22 cellular contexts compared by ENCODE assay signal in the genomic region with DNA sequence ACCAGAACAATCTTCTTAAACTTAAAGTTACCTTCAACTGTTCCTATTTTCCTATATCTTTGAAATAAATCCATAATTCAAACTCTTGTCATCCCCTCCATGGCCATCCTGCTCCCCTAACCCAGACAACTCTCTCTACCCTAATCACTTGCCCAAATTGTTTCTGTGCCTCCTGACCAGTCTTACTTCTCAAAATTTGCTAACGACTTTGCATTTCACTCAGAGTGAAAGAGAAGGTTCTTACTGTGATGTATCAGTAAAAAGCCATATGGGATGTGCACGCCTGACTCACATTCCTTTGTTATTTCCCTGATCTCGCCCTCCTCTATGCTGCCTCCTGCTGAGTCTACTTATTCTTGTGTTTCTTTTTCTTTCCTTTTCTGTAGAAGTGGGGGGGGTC.
DNase-seq lines count a peak whose midpoint lies in the region; ATAC-seq and TF ChIP-seq lines count a peak whose summit lies in the region.
"Had no signal": no experiment of that assay in that cellular context is flagged by ENCODE, and none has a peak within 500 bp of the region (broad histone marks: within the 10 kb centered on the region; RNA-seq: fewer than 3 reads in every experiment).

No MANE protein-coding gene starts in this region.

- WGBS in GM23248 (ENCODE audit: low coverage in 1 of 2, low lambda C conversion rate in 2 of 2, missing lambda C conversion rate in 2 of 2), 2 experiments: 64 to 69% methylated on average over 3 of the region's 3 CpGs

- H4K20me1 ChIP-seq in GM23248 (ENCODE audit: insufficient read depth): no peaks in the 10 kb centered on the region

- H3F3A ChIP-seq in GM23248 (ENCODE audit: insufficient read depth): no peaks in the 10 kb centered on the region

- DNase-seq in GM23248: peak; percentile 3
- peak; percentile 48 for DNase-seq in choroid plexus epithelial cell (ENCODE audit: low read depth)
- DNase-seq in NCI-H1092 treated with DMSO at 0.1 percent for 48 hours (lab: John Stamatoyannopoulos, UW): no peak
- no peak for DNase-seq in left cardiac atrium
- DNase-seq: activated CD4-positive, alpha-beta T cell treated with anti-CD3 and anti-CD28 coated beads for 48 hours; activated naive CD4-positive, alpha-beta T cell treated with anti-CD3 and anti-CD28 coated beads for 36 hours; activated T-cell treated with anti-CD3 and anti-CD28 coated beads, Interleukin-2, amount 50 U/mL, for 4 hours; CD4-positive, alpha-beta memory T cell; DMS 273 treated with DMSO at 0.1 percent for 48 hours; IMR-90; lower lobe of right lung; NCI-H1417 treated with DMSO at 0.1 percent for 48 hours; NCI-H2081 treated with DMSO at 0.1 percent for 48 hours; NCI-H345; NCI-H774; stimulated activated naive CD8-positive, alpha-beta T cell treated with anti-CD3 and anti-CD28 coated beads, Interleukin-15, Interleukin-2, amounts not matched to agents 100 U/mL and 50 U/mL, for 24 hours had no signal

- intact Hi-C loops in left cardiac atrium (cut with DNase I): loop anchor here in 1 of 2 donors (10.0 kb wide), 1 partner anchor 912 kb away; no protein-coding TSS in a partner anchor

- no peak overlapping the region for H3K4me2 ChIP-seq in GM23248 (ENCODE audit: unreplicated experiment)

- H3K36me3 ChIP-seq in GM23248 (ENCODE audit: low read depth): no peaks in the 10 kb centered on the region
- H3K36me3 ChIP-seq: cardiac muscle cell, lower lobe of right lung had no signal

- H3K9me3 ChIP-seq in GM23248 (ENCODE audit: low read depth): no peaks in the 10 kb centered on the region
- H3K9me3 ChIP-seq: lower lobe of right lung had no signal

- H3K79me2 ChIP-seq in GM23248 (ENCODE audit: insufficient read depth): no peaks in the 10 kb centered on the region

- peak; percentile 51 for ATAC-seq in GM18508 (IDR thresholded peaks at IDR 0.05; ENCODE audit: insufficient read depth, unreplicated experiment)
- peak; percentile 51 for ATAC-seq in HG03460 (IDR thresholded peaks at IDR 0.05; ENCODE audit: unreplicated experiment)
- ATAC-seq in HG03108 (IDR thresholded peaks at IDR 0.05; ENCODE audit: unreplicated experiment): no peak
- ATAC-seq in left cardiac atrium: no peak
- ATAC-seq: activated T-cell treated with anti-CD3 and anti-CD28 coated beads, Interleukin-2, amount 50 U/mL, for 4 hours; lower lobe of right lung; sciatic nerve; stimulated activated naive CD8-positive, alpha-beta T cell treated with anti-CD3 and anti-CD28 coated beads, Interleukin-15, Interleukin-2, amounts not matched to agents 100 U/mL and 50 U/mL, for 24 hours had no signal

- H3K4me3 ChIP-seq in GM23248 (no peak overlapping the region), choroid plexus epithelial cell (ENCODE audit: low read depth, low read length) (no peak overlapping the region)
- H3K4me3 ChIP-seq: cardiac muscle cell, lower lobe of right lung had no signal

- no peaks in the 10 kb centered on the region for H3K4me1 ChIP-seq in GM23248 (ENCODE audit: insufficient read depth)
- H3K4me1 ChIP-seq: lower lobe of right lung had no signal

- H3K27ac ChIP-seq in GM23248: no peak overlapping the region
- H3K27ac ChIP-seq: cardiac muscle cell, lower lobe of right lung, VCaP had no signal

- in situ Hi-C loops in GM23248 (cut with MboI): no loop called here

- peaks cover 9% of the 10 kb centered on the region for H3K27me3 ChIP-seq in GM23248 (replicated peaks; ENCODE audit: insufficient read depth)
- H3K27me3 ChIP-seq: cardiac muscle cell had no signal

- no peaks in the 10 kb centered on the region for H3K9me2 ChIP-seq in GM23248 (ENCODE audit: insufficient read depth)

- TF ChIP-seq CTCF in choroid plexus epithelial cell (conservative IDR thresholded peaks at IDR 0.05; ENCODE audit: low read depth, low read length): no peak

- no peak overlapping the region for H2AFZ ChIP-seq in GM23248

- no peak overlapping the region for H3K9ac ChIP-seq in GM23248

Comparison
In these comparisons a context has a peak if more than half of its experiments do, and no peak if none do; other contexts are left out.
1. ATAC-seq: peak in GM18508 (single experiment) and HG03460 (single experiment); none in HG03108 (single experiment) and left cardiac atrium (0 of 2).
2. DNase-seq: peak in GM23248 (single experiment) and choroid plexus epithelial cell (single experiment); none in NCI-H1092 treated with DMSO at 0.1 percent for 48 hours (single experiment) and left cardiac atrium (single experiment).